28 cellular contexts compared by ENCODE assay signal in genomic region chr19:38673030-38673429, GRCh38. TPM values are rescaled to one million over a fixed set of nuclear protein-coding genes. Genes with fewer than 3 reads are reported as not detected.
DNase-seq lines count a peak whose midpoint lies in the region; ATAC-seq and TF ChIP-seq lines count a peak whose summit lies in the region.
"Had no signal": no experiment of that assay in that cellular context is flagged by ENCODE, and none has a peak within 500 bp of the region (broad histone marks: within the 10 kb centered on the region; RNA-seq: fewer than 3 reads in every experiment).

No MANE protein-coding gene starts in this region.

- H3K27me3 ChIP-seq in heart right ventricle: no peaks in the 10 kb centered on the region
- no peaks in the 10 kb centered on the region for H3K27me3 ChIP-seq in gastroesophageal sphincter
- no peaks in the 10 kb centered on the region for H3K27me3 ChIP-seq in prostate gland (replicated peaks; ENCODE audit: insufficient read depth)
- no peaks in the 10 kb centered on the region for H3K27me3 ChIP-seq in uterus
- H3K27me3 ChIP-seq: SJSA1 had no signal

- H3K36me3 ChIP-seq in heart right ventricle (peaks cover 0 to 31% (median 0%) of the 10 kb centered on the region in 9 donors), gastroesophageal sphincter (no peaks in the 10 kb centered on the region), prostate gland (no peaks in the 10 kb centered on the region), uterus (no peaks in the 10 kb centered on the region)

- 89 to 91% methylated on average over 4 of the region's 4 CpGs for WGBS in heart right ventricle, 2 donors
- WGBS in gastroesophageal sphincter (ENCODE audit: low coverage in 1 of 2), 2 donors: 82 to 88% methylated on average over 3 of the region's 4 CpGs
- 87% methylated on average over 4 of the region's 4 CpGs for WGBS in prostate gland

- H3K4me1 ChIP-seq in heart right ventricle: peaks cover 57 to 96% (median 93%) of the 10 kb centered on the region in 9 donors
- peaks cover 28 to 96% (median 52%) of the 10 kb centered on the region in 3 donors for H3K4me1 ChIP-seq in gastroesophageal sphincter
- H3K4me1 ChIP-seq in prostate gland (replicated peaks): peaks cover 24% of the 10 kb centered on the region
- peaks cover 0 to 48% of the 10 kb centered on the region in 2 donors for H3K4me1 ChIP-seq in uterus

- no peak for TF ChIP-seq POLR2A in gastroesophageal sphincter (IDR thresholded peaks at IDR 0.05)
- no peak for TF ChIP-seq POLR2A in prostate gland (IDR thresholded peaks at IDR 0.05)
- TF ChIP-seq POLR2A in uterus (IDR thresholded peaks at IDR 0.05): no peak

- intact Hi-C loops in heart right ventricle (cut with DNase I): no loop called here
- intact Hi-C loops in cardiac septum (cut with DNase I): no loop called here
- intact Hi-C loops in prostate gland (cut with DNase I): no loop called here
- intact Hi-C loops in uterus (cut with DNase I; ENCODE audit: low total_unique reads): no loop called here

- no peak for ATAC-seq in heart right ventricle
- ATAC-seq in gastroesophageal sphincter: no peak
- no peak for ATAC-seq in GM19463 (IDR thresholded peaks at IDR 0.05; ENCODE audit: unreplicated experiment)
- ATAC-seq: activated naive CD4-positive, alpha-beta T cell treated with anti-CD3 and anti-CD28 coated beads, Interleukin-2, amount 50 U/mL, for 72 hours; esophagus mucosa; HCT116; stimulated activated memory B cell treated with anti-CD40 and anti-IgM and Interleukin-4, amounts not matched to agents 10 μg/mL and 1 μg/mL and 100 μg/mL, for 72 hours had no signal

- TF ChIP-seq EP300 in gastroesophageal sphincter (IDR thresholded peaks at IDR 0.05): no peak

- no peak for TF ChIP-seq CTCF in heart right ventricle (IDR thresholded peaks at IDR 0.05)
- TF ChIP-seq CTCF in gastroesophageal sphincter (IDR thresholded peaks at IDR 0.05): no peak
- TF ChIP-seq CTCF in prostate gland (IDR thresholded peaks at IDR 0.05): no peak
- no peak for TF ChIP-seq CTCF in uterus (IDR thresholded peaks at IDR 0.05)

- DNase-seq in heart right ventricle (no peak), cardiac septum (ENCODE audit: low spot score) (no peak), prostate gland (ENCODE audit: low spot score) (no peak), uterus (no peak), HT-29 (ENCODE audit: low spot score) (no peak), NCI-H748 (lab: John Stamatoyannopoulos, UW; ENCODE audit: unreplicated experiment) (no peak)
- DNase-seq: activated CD4-positive, alpha-beta T cell treated with anti-CD3 and anti-CD28 coated beads for 48 hours; activated T-cell treated with anti-CD3 and anti-CD28 coated beads for 4 hours; anterior cingulate cortex; central memory CD4-positive, alpha-beta T cell; endodermal cell; hippocampal formation; mesendoderm; NCI-H146; NCI-H2107; NCI-H345; NCI-H748 treated with DMSO at 0.1 percent for 48 hours; substantia nigra; T1000; WERI-Rb-1 had no signal

- H3K27ac ChIP-seq in heart right ventricle (peak overlapping the region in 9 of 10 donors; percentile 88 to 99 (median 97)), gastroesophageal sphincter (peak overlapping the region; percentile 77 to 97 (median 96)), prostate gland (peak overlapping the region; percentile 47 to 48), uterus (peak overlapping the region; percentile 98)
- H3K27ac ChIP-seq: SJSA1, WERI-Rb-1 had no signal

- H3K4me3 ChIP-seq in heart right ventricle (no peak overlapping the region), gastroesophageal sphincter (no peak overlapping the region), prostate gland (no peak overlapping the region), uterus (no peak overlapping the region)
- H3K4me3 ChIP-seq: SJSA1 had no signal

- H3K9me3 ChIP-seq in heart right ventricle (no peaks in the 10 kb centered on the region), gastroesophageal sphincter (no peaks in the 10 kb centered on the region), prostate gland (no peaks in the 10 kb centered on the region), uterus (no peaks in the 10 kb centered on the region)
- H3K9me3 ChIP-seq: SJSA1 had no signal

RNA-seq across cellular contexts. Expression of gene ACTN4, which starts 25.6 kb away (rescaled TPM):
- total RNA-seq in heart right ventricle (100 to 1,000 TPM; 129 to 291 (median 149) TPM), cardiac septum (190 TPM), gastroesophageal sphincter (100 to 1,000 TPM; 337 to 938 (median 507) TPM), prostate gland (100 to 1,000 TPM; 312 to 330 TPM), uterus (100 to 1,000 TPM; 259 to 844 (median 429) TPM)
- 100 to 1,000 TPM in 1 of 2 donors, 10 to 100 TPM in 1; 92.4 to 189 TPM for polyA plus RNA-seq in heart right ventricle
- total RNA-seq in HT-29 (2014; rRNA removed; shearing (Covaris generic)): 1,009 and 1,083 TPM in 2 replicates

RNA-seq across cellular contexts. Expression of gene EIF3K, which starts 54.0 kb away (rescaled TPM):
- 100 to 1,000 TPM; 505 to 677 (median 631) TPM for total RNA-seq in heart right ventricle
- 100 to 1,000 TPM; 572 to 845 TPM for polyA plus RNA-seq in heart right ventricle
- total RNA-seq in cardiac septum: 483 TPM
- 100 to 1,000 TPM; 392 to 489 (median 414) TPM for total RNA-seq in gastroesophageal sphincter
- 100 to 1,000 TPM; 368 to 618 TPM for total RNA-seq in prostate gland
- 100 to 1,000 TPM; 211 to 441 (median 246) TPM for total RNA-seq in uterus
- total RNA-seq in HT-29 (2014; rRNA removed; shearing (Covaris generic)): 724 and 815 TPM in 2 replicates

RNA-seq across cellular contexts. Expression of gene MAP4K1, which starts 55.3 kb away (rescaled TPM):
- total RNA-seq in heart right ventricle: 1 to 10 TPM in 8 of 10 donors, under 1 TPM in 2; 0.52 to 9.1 (median 1.5) TPM
- 1 to 10 TPM in 1 of 2 donors, under 1 TPM in 1; 0.99 to 2.1 TPM for polyA plus RNA-seq in heart right ventricle
- 1.5 TPM for total RNA-seq in cardiac septum
- 10 to 100 TPM in 1 of 4 donors, 1 to 10 TPM in 2, under 1 TPM in 1; 0.62 to 16.1 (median 3.1) TPM for total RNA-seq in gastroesophageal sphincter
- total RNA-seq in prostate gland: 10 to 100 TPM in 1 of 2 donors, 1 to 10 TPM in 1; 1.6 to 14.1 TPM
- 1 to 10 TPM in 2 of 4 donors, under 1 TPM in 1, not detected in 1; 0.55 to 4.5 (median 3.6) TPM for total RNA-seq in uterus
- total RNA-seq in HT-29 (2014; rRNA removed; shearing (Covaris generic)): 0.36 TPM in 1 of 2 replicates, not detected in the other
- total RNA-seq: G401, SJSA1 had no signal

Comparison
In these comparisons a context has a peak if more than half of its experiments do, and no peak if none do; other contexts are left out.
1. H3K27ac ChIP-seq: peak in every context shown above with its lines; median percentile 98 in uterus; 97 in heart right ventricle; 96 in gastroesophageal sphincter; 48 in prostate gland.